Comparison of ENCODE assay signal across 1 cellular context in genomic region chr3:71559578-71560162, GRCh38.
A peak's percentile ranks its signal among the peaks of the same experiment; 100 is the strongest.
TF ChIP-seq lines count a peak whose summit lies in the region.

No MANE protein-coding gene starts in this region.

TF ChIP-seq in HepG2, 621 proteins besides CTCF, POLR2A, EP300 and RAD21 (continued from another document and continues in another):
- no peak for TF ChIP-seq USF2 (IDR thresholded peaks at IDR 0.05; ENCODE audit: low read depth, low read length)
- TF ChIP-seq USF2 (CRISPR knock-in tag; IDR thresholded peaks at IDR 0.05; ENCODE audit: borderline replicate concordance), result no peak
- no peak for TF ChIP-seq ZNF772 (CRISPR knock-in tag; IDR thresholded peaks at IDR 0.05)
- no peak for TF ChIP-seq ZNF660 (CRISPR knock-in tag; IDR thresholded peaks at IDR 0.05; ENCODE audit: borderline replicate concordance, low read depth)
- no peak for TF ChIP-seq FOXP1 (IDR thresholded peaks at IDR 0.05)
- no peak for TF ChIP-seq FOXP1 (CRISPR knock-in tag; IDR thresholded peaks at IDR 0.05)
- no peak for TF ChIP-seq ZBTB1 (CRISPR knock-in tag; IDR thresholded peaks at IDR 0.05; ENCODE audit: borderline replicate concordance)
- TF ChIP-seq MBNL3 (CRISPR knock-in tag; conservative IDR thresholded peaks at IDR 0.05), result no peak
- no peak for TF ChIP-seq ZFP82 (CRISPR knock-in tag; IDR thresholded peaks at IDR 0.05; ENCODE audit: borderline replicate concordance)
- no peak for TF ChIP-seq FOXC1 (CRISPR knock-in tag; IDR thresholded peaks at IDR 0.05; ENCODE audit: borderline replicate concordance)
- TF ChIP-seq SP140L (CRISPR knock-in tag; IDR thresholded peaks at IDR 0.05; ENCODE audit: borderline replicate concordance), result no peak
- TF ChIP-seq MTF2 (CRISPR knock-in tag; IDR thresholded peaks at IDR 0.05; ENCODE audit: borderline replicate concordance), result no peak
- TF ChIP-seq ZSCAN12 (CRISPR knock-in tag; IDR thresholded peaks at IDR 0.05), result no peak
- TF ChIP-seq ZNF788 (CRISPR knock-in tag; IDR thresholded peaks at IDR 0.05; ENCODE audit: borderline replicate concordance), result no peak
- TF ChIP-seq ZFP90 (CRISPR knock-in tag; IDR thresholded peaks at IDR 0.05; ENCODE audit: borderline replicate concordance), result no peak
- no peak for TF ChIP-seq DMAP1 (CRISPR knock-in tag; IDR thresholded peaks at IDR 0.05)
- no peak for TF ChIP-seq PCBP2 (optimal IDR thresholded peaks at IDR 0.05; ENCODE audit: low read depth, low read length, poor library complexity, severe bottlenecking)
- no peak for TF ChIP-seq REL (CRISPR knock-in tag; conservative IDR thresholded peaks at IDR 0.05)
- TF ChIP-seq MYNN (CRISPR knock-in tag; IDR thresholded peaks at IDR 0.05; ENCODE audit: low read depth), result no peak
- TF ChIP-seq ZBTB37 (CRISPR knock-in tag; IDR thresholded peaks at IDR 0.05), result no peak
- TF ChIP-seq ZNF382 (CRISPR knock-in tag; IDR thresholded peaks at IDR 0.05; ENCODE audit: borderline replicate concordance), result no peak
- TF ChIP-seq ZNF550 (CRISPR knock-in tag; IDR thresholded peaks at IDR 0.05; ENCODE audit: borderline replicate concordance), result no peak
- no peak for TF ChIP-seq ZNF614 (CRISPR knock-in tag; IDR thresholded peaks at IDR 0.05; ENCODE audit: borderline replicate concordance)
- TF ChIP-seq NFE2 (CRISPR knock-in tag; IDR thresholded peaks at IDR 0.05), result no peak
- peak; percentile 88 for TF ChIP-seq ARID5B (CRISPR knock-in tag; IDR thresholded peaks at IDR 0.05)
- TF ChIP-seq ZNF18 (CRISPR knock-in tag; IDR thresholded peaks at IDR 0.05; ENCODE audit: insufficient replicate concordance), result no peak
- no peak for TF ChIP-seq SRY (CRISPR knock-in tag; IDR thresholded peaks at IDR 0.05)
- TF ChIP-seq MYC (CRISPR knock-in tag; IDR thresholded peaks at IDR 0.05; ENCODE audit: borderline replicate concordance), result no peak; the same call in 1 of the 2 replicates
- TF ChIP-seq FOXP4 (CRISPR knock-in tag; IDR thresholded peaks at IDR 0.05), result peak; percentile 48; the same call in 1 of the 2 replicates
- no peak for TF ChIP-seq GLI4 (CRISPR knock-in tag; IDR thresholded peaks at IDR 0.05; ENCODE audit: borderline replicate concordance)
- no peak for TF ChIP-seq ELF1 (CRISPR knock-in tag; IDR thresholded peaks at IDR 0.05)
- TF ChIP-seq ZNF280B (CRISPR knock-in tag; IDR thresholded peaks at IDR 0.05; ENCODE audit: borderline replicate concordance), result no peak
- no peak for TF ChIP-seq ZNF317 (CRISPR knock-in tag; IDR thresholded peaks at IDR 0.05)
- no peak for TF ChIP-seq FLYWCH1 (CRISPR knock-in tag; IDR thresholded peaks at IDR 0.05)
- TF ChIP-seq SP5 (CRISPR knock-in tag; IDR thresholded peaks at IDR 0.05; ENCODE audit: borderline replicate concordance, low read depth), result peak; percentile 80
- TF ChIP-seq ZNF83 (CRISPR knock-in tag; IDR thresholded peaks at IDR 0.05; ENCODE audit: borderline replicate concordance), result no peak
- 0 out of 2 replicates have a peak, but pooled peaks have one; percentile 24 for TF ChIP-seq ZNF121 (CRISPR knock-in tag; IDR thresholded peaks at IDR 0.05)
- TF ChIP-seq RBAK (CRISPR knock-in tag; IDR thresholded peaks at IDR 0.05), result no peak
- no peak for TF ChIP-seq ZNF777 (CRISPR knock-in tag; IDR thresholded peaks at IDR 0.05)
- TF ChIP-seq SETDB1 (CRISPR knock-in tag; IDR thresholded peaks at IDR 0.05; ENCODE audit: borderline replicate concordance), result no peak
- no peak for TF ChIP-seq EHMT2 (IDR thresholded peaks at IDR 0.05; ENCODE audit: borderline replicate concordance, low read depth, low read length)
- no peak for TF ChIP-seq PPARG (CRISPR knock-in tag; conservative IDR thresholded peaks at IDR 0.05)
- no peak for TF ChIP-seq DDIT3 (CRISPR knock-in tag; IDR thresholded peaks at IDR 0.05)
- no peak for TF ChIP-seq MXD3 (CRISPR knock-in tag; IDR thresholded peaks at IDR 0.05)
- TF ChIP-seq TEAD2 (CRISPR knock-in tag; IDR thresholded peaks at IDR 0.05), result no peak
- no peak for TF ChIP-seq AKAP8 (CRISPR knock-in tag; IDR thresholded peaks at IDR 0.05)
- no peak for TF ChIP-seq SALL2 (CRISPR knock-in tag; IDR thresholded peaks at IDR 0.05)
- TF ChIP-seq IRX3 (CRISPR knock-in tag; IDR thresholded peaks at IDR 0.05; ENCODE audit: borderline replicate concordance, low read depth), result no peak
- TF ChIP-seq ZNF674 (CRISPR knock-in tag; IDR thresholded peaks at IDR 0.05; ENCODE audit: low read depth), result no peak
- no peak for TF ChIP-seq CBX1 (IDR thresholded peaks at IDR 0.05; ENCODE audit: low read depth)
- peak; percentile 91 for TF ChIP-seq ATF3 (CRISPR knock-in tag; IDR thresholded peaks at IDR 0.05)
- no peak for TF ChIP-seq PRDM4 (CRISPR knock-in tag; IDR thresholded peaks at IDR 0.05; ENCODE audit: borderline replicate concordance)
- TF ChIP-seq NFYC (CRISPR knock-in tag; IDR thresholded peaks at IDR 0.05), result no peak
- no peak for TF ChIP-seq BRD4 (CRISPR knock-in tag; IDR thresholded peaks at IDR 0.05)
- no peak for TF ChIP-seq MXD1 (CRISPR knock-in tag; IDR thresholded peaks at IDR 0.05)
